ENCODE assay signal across 29 cellular contexts in the genomic region with DNA sequence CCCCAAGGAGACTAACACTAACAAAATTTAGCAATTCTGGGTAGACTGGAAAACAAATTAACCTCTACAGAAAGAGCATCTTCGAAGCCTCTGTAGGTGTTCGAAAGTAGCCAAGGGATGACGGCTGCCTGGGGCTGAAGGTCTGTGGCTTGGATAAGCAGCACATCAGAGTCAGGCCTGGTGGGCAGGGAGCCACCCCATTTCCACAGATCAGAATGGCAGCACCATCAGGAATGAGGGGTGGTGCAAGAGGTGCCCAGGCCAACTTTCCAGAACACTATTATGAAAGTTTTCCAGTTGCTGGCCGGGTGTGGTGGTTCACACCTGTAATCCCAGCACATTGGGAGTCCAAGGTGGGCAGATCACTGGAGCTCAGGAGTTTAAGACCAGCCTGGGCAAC. TPM values are rescaled to one million over a fixed set of nuclear protein-coding genes. Genes with fewer than 3 reads are reported as not detected.
"Had no signal": no experiment of that assay in that cellular context is flagged by ENCODE, and none has a peak within 500 bp of the region (broad histone marks: within the 10 kb centered on the region; RNA-seq: fewer than 3 reads in every experiment).

No MANE protein-coding gene starts in this region.

- H3K4me3 ChIP-seq: ascending aorta, breast epithelium, gastroesophageal sphincter had no signal

- DNase-seq: activated B cell treated with CpG ODN at 0.5 μM for 24 hours; activated CD4-positive, alpha-beta memory T cell treated with anti-CD3 and anti-CD28 coated beads for 36 hours; activated CD4-positive, alpha-beta T cell treated with anti-CD3 and anti-CD28 coated beads, Interleukin-2, amount 10 ng/mL, durations not matched to agents 24 days and 14 days; activated CD8-positive, alpha-beta memory T cell treated with anti-CD3 and anti-CD28 coated beads, Interleukin-2, amount 10 ng/mL, durations not matched to agents 7 days and 5 days; activated CD8-positive, alpha-beta memory T cell treated with anti-CD3 and anti-CD28 coated beads, Interleukin-2, amount 50 U/mL, for 4 hours; activated CD8-positive, alpha-beta T cell treated with anti-CD3 and anti-CD28 coated beads, Interleukin-2, amount 10 ng/mL, durations not matched to agents 7 days and 5 days; activated gamma-delta T cell; activated naive CD4-positive, alpha-beta T cell; activated naive CD4-positive, alpha-beta T cell treated with anti-CD3 and anti-CD28 coated beads, Interleukin-2, amount 10 ng/mL, durations not matched to agents 7 days and 5 days; activated naive CD8-positive, alpha-beta T cell treated with anti-CD3 and anti-CD28 coated beads, Interleukin-2, amount 10 ng/mL, durations not matched to agents 7 days and 5 days; activated T-cell treated with anti-CD3 and anti-CD28 coated beads, Interleukin-2, amount 50 U/mL, for 1 hour; activated T-cell treated with anti-CD3 and anti-CD28 coated beads, Interleukin-2, amount 50 U/mL, for 48 hours; cortex of kidney; dermis blood vessel endothelial cell; effector CD8-positive, alpha-beta T cell; foreskin fibroblast; head of caudate nucleus; T-helper 1 cell; T-helper 17 cell; T1000; WERI-Rb-1 had no signal

- H3K36me3 ChIP-seq: ascending aorta, WERI-Rb-1 had no signal

- H3K36me3 Mint-ChIP-seq: activated CD4-positive, alpha-beta memory T cell treated with anti-CD3 and anti-CD28 coated beads for 36 hours; activated CD8-positive, alpha-beta memory T cell treated with anti-CD3 and anti-CD28 coated beads, Interleukin-2, amount 10 ng/mL, durations not matched to agents 7 days and 5 days; activated naive CD4-positive, alpha-beta T cell treated with anti-CD3 and anti-CD28 coated beads, Interleukin-2, amount 10 ng/mL, durations not matched to agents 7 days and 5 days; activated naive CD4-positive, alpha-beta T cell treated with anti-CD3 and anti-CD28 coated beads, Interleukin-2, amount 50 U/mL, for 72 hours; activated naive CD8-positive, alpha-beta T cell treated with anti-CD3 and anti-CD28 coated beads, Interleukin-2, amount 10 ng/mL, durations not matched to agents 7 days and 5 days had no signal

- H3K9me3 ChIP-seq: ascending aorta, breast epithelium, gastroesophageal sphincter had no signal

- H3K4me1 ChIP-seq: ascending aorta, breast epithelium had no signal

- H3K27ac ChIP-seq: ascending aorta, breast epithelium, epithelial cell of prostate, gastroesophageal sphincter, WERI-Rb-1 had no signal

- H3K27me3 ChIP-seq: ascending aorta, breast epithelium, gastroesophageal sphincter had no signal

- H3K9me3 Mint-ChIP-seq: activated B cell treated with CpG ODN at 0.5 μM for 24 hours; activated CD4-positive, alpha-beta memory T cell treated with anti-CD3 and anti-CD28 coated beads for 36 hours; activated CD4-positive, alpha-beta T cell treated with anti-CD3 and anti-CD28 coated beads, Interleukin-2, amount 10 ng/mL, durations not matched to agents 24 days and 14 days; activated naive CD4-positive, alpha-beta T cell treated with anti-CD3 and anti-CD28 coated beads, Interleukin-2, amount 10 ng/mL, durations not matched to agents 7 days and 5 days; activated naive CD4-positive, alpha-beta T cell treated with anti-CD3 and anti-CD28 coated beads, Interleukin-2, amount 50 U/mL, for 72 hours; activated naive CD8-positive, alpha-beta T cell treated with anti-CD3 and anti-CD28 coated beads, Interleukin-2, amount 10 ng/mL, durations not matched to agents 7 days and 5 days; brain; central memory CD8-positive, alpha-beta T cell; T-helper 2 cell treated with Interferon-gamma antibody and Interleukin-4, amounts not matched to agents 5 μg/mL and 100 μg/mL, for 36 hours had no signal

- H3K4me3 Mint-ChIP-seq: activated B cell treated with CpG ODN at 0.5 μM for 24 hours; activated CD4-positive, alpha-beta memory T cell treated with anti-CD3 and anti-CD28 coated beads for 36 hours; activated CD4-positive, alpha-beta T cell treated with anti-CD3 and anti-CD28 coated beads, Interleukin-2, amount 10 ng/mL, durations not matched to agents 24 days and 14 days; activated CD8-positive, alpha-beta memory T cell treated with anti-CD3 and anti-CD28 coated beads, Interleukin-2, amount 10 ng/mL, durations not matched to agents 7 days and 5 days; activated CD8-positive, alpha-beta T cell treated with anti-CD3 and anti-CD28 coated beads, Interleukin-2, amount 10 ng/mL, durations not matched to agents 7 days and 5 days; activated naive CD4-positive, alpha-beta T cell treated with anti-CD3 and anti-CD28 coated beads, Interleukin-2, amount 10 ng/mL, durations not matched to agents 7 days and 5 days; activated naive CD8-positive, alpha-beta T cell treated with anti-CD3 and anti-CD28 coated beads, Interleukin-2, amount 10 ng/mL, durations not matched to agents 7 days and 5 days; brain; central memory CD8-positive, alpha-beta T cell; T-helper 17 cell; T-helper 2 cell treated with Interferon-gamma antibody and Interleukin-4, amounts not matched to agents 5 μg/mL and 100 μg/mL, for 36 hours had no signal

- H3K4me1 Mint-ChIP-seq: activated B cell treated with CpG ODN at 0.5 μM for 24 hours; activated CD4-positive, alpha-beta T cell treated with anti-CD3 and anti-CD28 coated beads, Interleukin-2, amount 10 ng/mL, durations not matched to agents 24 days and 14 days; activated CD8-positive, alpha-beta memory T cell treated with anti-CD3 and anti-CD28 coated beads, Interleukin-2, amount 10 ng/mL, durations not matched to agents 7 days and 5 days; activated naive CD4-positive, alpha-beta T cell treated with anti-CD3 and anti-CD28 coated beads, Interleukin-2, amount 10 ng/mL, durations not matched to agents 7 days and 5 days; activated naive CD8-positive, alpha-beta T cell treated with anti-CD3 and anti-CD28 coated beads, Interleukin-2, amount 10 ng/mL, durations not matched to agents 7 days and 5 days; central memory CD8-positive, alpha-beta T cell; T-helper 17 cell had no signal

- H3K27ac Mint-ChIP-seq: activated B cell treated with CpG ODN at 0.5 μM for 24 hours; activated CD4-positive, alpha-beta memory T cell treated with anti-CD3 and anti-CD28 coated beads for 36 hours; activated CD4-positive, alpha-beta T cell treated with anti-CD3 and anti-CD28 coated beads, Interleukin-2, amount 10 ng/mL, durations not matched to agents 24 days and 14 days; activated CD8-positive, alpha-beta memory T cell treated with anti-CD3 and anti-CD28 coated beads, Interleukin-2, amount 10 ng/mL, durations not matched to agents 7 days and 5 days; activated CD8-positive, alpha-beta T cell treated with anti-CD3 and anti-CD28 coated beads, Interleukin-2, amount 10 ng/mL, durations not matched to agents 7 days and 5 days; activated naive CD4-positive, alpha-beta T cell treated with anti-CD3 and anti-CD28 coated beads, Interleukin-2, amount 10 ng/mL, durations not matched to agents 7 days and 5 days; activated naive CD4-positive, alpha-beta T cell treated with anti-CD3 and anti-CD28 coated beads, Interleukin-2, amount 50 U/mL, for 72 hours; activated naive CD8-positive, alpha-beta T cell treated with anti-CD3 and anti-CD28 coated beads, Interleukin-2, amount 10 ng/mL, durations not matched to agents 7 days and 5 days; T-helper 17 cell; T-helper 2 cell treated with Interferon-gamma antibody and Interleukin-4, amounts not matched to agents 5 μg/mL and 100 μg/mL, for 36 hours had no signal

RNA-seq across cellular contexts. Expression of gene CABYR, which starts 57.9 kb away (rescaled TPM):
- total RNA-seq: ascending aorta had no signal
